In genomic region chr6:149717588-149718458, GRCh38 we compare ENCODE assay signal across 8 cellular contexts. TPM values are rescaled to one million over a fixed set of nuclear protein-coding genes. Genes with fewer than 3 reads are reported as not detected.
DNase-seq lines count a peak whose midpoint lies in the region; ATAC-seq and TF ChIP-seq lines count a peak whose summit lies in the region.

Gene LATS1, minus strand, starts transcription at chr6:149718101. Its CDS starts 15,975 bp downstream, at chr6:149702126.

- no peaks in the 10 kb centered on the region for H3F3A ChIP-seq in PC-3 (ENCODE audit: low read length, unreplicated experiment)

- ATAC-seq in GM21576 (IDR thresholded peaks at IDR 0.05; ENCODE audit: unreplicated experiment) (peak; percentile 84), PC-3 (peak; percentile 80)

- POLR2A ChIA-PET in PC-3 (lab: Charles Lee; ENCODE audit: unreplicated experiment): interaction anchor here (0.6 to 0.7 kb wide), 4 partner anchors 13 to 260 kb away, joined by 3 to 11 read pairs (median 6); no protein-coding TSS in a partner anchor

- BruUV-seq in PC-3 (replicated peaks; lab: Mats Ljungman, UMichigan): no TSS peak

- peak within 1 kb of the TSS; percentile 91 for H3K4me2 ChIP-seq in PC-3 (ENCODE audit: low read length)

- H3K27ac ChIP-seq in PC-3 (ENCODE audit: low read length): peak within 1 kb of the TSS; percentile 94
- H3K27ac ChIP-seq in mucosa of rectum (ENCODE audit: low read depth in 2 of 2, low read length in 2 of 2): peak within 1 kb of the TSS; percentile 96 to 98

- H3K4me1 ChIP-seq in PC-3 (ENCODE audit: insufficient read depth, low read length) (peaks cover 8% of the 10 kb centered on the region), mucosa of rectum (ENCODE audit: control insufficient read depth in 2 of 2, insufficient read depth in 2 of 2, low read length in 2 of 2) (peaks cover 5 to 18% of the 10 kb centered on the region in 2 donors)

- H3K27me3 Mint-ChIP-seq in IgD-negative memory B cell: no peaks in the 10 kb centered on the region

- H3K9me2 ChIP-seq in PC-3 (replicated peaks; ENCODE audit: low read length): no peaks in the 10 kb centered on the region

- no peaks in the 10 kb centered on the region for H3K36me3 ChIP-seq in PC-3 (ENCODE audit: low read depth, low read length)
- H3K36me3 ChIP-seq in mucosa of rectum (ENCODE audit: control insufficient read depth in 2 of 2, insufficient read depth in 2 of 2, low read length in 2 of 2): no peaks in the 10 kb centered on the region

- H3K9me3 Mint-ChIP-seq in IgD-negative memory B cell: no peaks in the 10 kb centered on the region

- peaks cover 16 to 25% (median 23%) of the 10 kb centered on the region in 3 donors for H3K4me1 Mint-ChIP-seq in IgD-negative memory B cell

- H3K27me3 ChIP-seq in PC-3 (ENCODE audit: low read length): no peaks in the 10 kb centered on the region
- H3K27me3 ChIP-seq in mucosa of rectum (ENCODE audit: control insufficient read depth in 2 of 2, insufficient read depth in 2 of 2, low read length in 2 of 2): no peaks in the 10 kb centered on the region

- TF ChIP-seq CTCF in PC-3 (conservative IDR thresholded peaks at IDR 0.05; ENCODE audit: low read depth, low read length) (no peak), epithelial cell of proximal tubule (conservative IDR thresholded peaks at IDR 0.05; ENCODE audit: low read depth, low read length) (no peak)

- H2AFZ ChIP-seq in PC-3 (ENCODE audit: low read length): peak within 1 kb of the TSS; percentile 77

- peaks cover 59% of the 10 kb centered on the region for H3K79me2 ChIP-seq in PC-3 (ENCODE audit: low read length)

- peak; percentile 62 for DNase-seq in DMS153 (lab: John Stamatoyannopoulos, UW)
- peak; percentile 75 for DNase-seq in PC-3
- peak; percentile 90 for DNase-seq in activated T-cell treated with anti-CD3 and anti-CD28 coated beads for 48 hours (ENCODE audit: low read depth)
- no peak for DNase-seq in epithelial cell of proximal tubule (ENCODE audit: low read depth)
- peak; percentile 95 for DNase-seq in stimulated activated CD8-positive, alpha-beta memory T cell treated with anti-CD3 and anti-CD28 coated beads, Interleukin-4, amount 100 ng/mL, for 48 hours

- H3K36me3 Mint-ChIP-seq in IgD-negative memory B cell: no peaks in the 10 kb centered on the region

- H3K4me3 ChIP-seq in PC-3 (ENCODE audit: low read length) (peak within 1 kb of the TSS; percentile 87), epithelial cell of proximal tubule (ENCODE audit: low read depth, low read length) (peak within 1 kb of the TSS; percentile 90), mucosa of rectum (ENCODE audit: low read length in 2 of 2) (peak within 1 kb of the TSS; percentile 79 to 95)

- H3K9ac ChIP-seq in PC-3 (ENCODE audit: low read length): peak within 1 kb of the TSS; percentile 99
- peak within 1 kb of the TSS; percentile 94 to 97 for H3K9ac ChIP-seq in mucosa of rectum (ENCODE audit: low read depth in 1 of 2, low read length in 2 of 2)

- intact Hi-C loops in PC-3 (cut with micrococcal nuclease): loop anchor here (5.0 kb wide), 2 partner anchors 71 to 151 kb away; partner anchors contain the start of genes GINM1 and KATNA1

- H3K27ac Mint-ChIP-seq in IgD-negative memory B cell: peak within 1 kb of the TSS; percentile 96 to 98 (median 98)

- peak within 1 kb of the TSS; percentile 91 to 100 (median 96) for H3K4me3 Mint-ChIP-seq in IgD-negative memory B cell

- H4K20me1 ChIP-seq in PC-3 (ENCODE audit: low read length): peaks cover 10% of the 10 kb centered on the region; the same call in 1 of the 2 replicates

- H3K9me3 ChIP-seq in PC-3 (ENCODE audit: low read length): no peaks in the 10 kb centered on the region
- H3K9me3 ChIP-seq in mucosa of rectum (ENCODE audit: control insufficient read depth in 2 of 2, low read length in 2 of 2): no peaks in the 10 kb centered on the region

- CTCF ChIA-PET in PC-3 (lab: Charles Lee): no interaction called here

RNA-seq across cellular contexts. Expression of gene LATS1, which starts in this region (rescaled TPM):
- polyA plus RNA-seq in IgD-negative memory B cell: 12.4 TPM
- total RNA-seq in PC-3 (2014; rRNA removed) (9.2 and 9.7 TPM in 2 replicates), epithelial cell of proximal tubule (10.1 and 11.4 TPM in 2 replicates)
